ENCODE assay signal across 8 cellular contexts in genomic region chr2:9552491-9553178, GRCh38. TPM values are rescaled to one million over a fixed set of nuclear protein-coding genes. Genes with fewer than 3 reads are reported as not detected.
A peak's percentile ranks its signal among the peaks of the same experiment; 100 is the strongest.
DNase-seq lines count a peak whose midpoint lies in the region; ATAC-seq and TF ChIP-seq lines count a peak whose summit lies in the region.

No MANE protein-coding gene starts in this region.

- peaks cover 4 to 7% of the 10 kb centered on the region in 2 donors for H3K36me3 Mint-ChIP-seq in activated T-cell treated with anti-CD3 and anti-CD28 coated beads, Interleukin-2, amount 50 U/mL, for 72 hours (ENCODE audit: insufficient read depth in 2 of 2)
- H3K36me3 Mint-ChIP-seq in T-cell (peaks cover 2% of the 10 kb centered on the region), progenitor cell of endocrine pancreas (ENCODE audit: insufficient read depth) (peaks cover 3% of the 10 kb centered on the region)

- peaks cover 67% of the 10 kb centered on the region for H3K4me1 Mint-ChIP-seq in activated T-cell treated with anti-CD3 and anti-CD28 coated beads, Interleukin-2, amount 50 U/mL, for 72 hours (ENCODE audit: low read depth)
- H3K4me1 Mint-ChIP-seq in T-cell, result peaks cover 68 to 75% (median 74%) of the 10 kb centered on the region in 3 donors
- H3K4me1 Mint-ChIP-seq in progenitor cell of endocrine pancreas (ENCODE audit: low read depth), result peaks cover 33% of the 10 kb centered on the region

- peak; percentile 30 to 36 for ATAC-seq in activated T-cell treated with anti-CD3 and anti-CD28 coated beads, Interleukin-2, amount 50 U/mL, for 72 hours (replicated peaks in 1 of 2)
- no peak for ATAC-seq in T-cell (replicated peaks in 1 of 4)
- no peak for ATAC-seq in HG03097 (IDR thresholded peaks at IDR 0.05; ENCODE audit: low FRiP score, unreplicated experiment)
- ATAC-seq in HG02885 (IDR thresholded peaks at IDR 0.05; ENCODE audit: poor library complexity, unreplicated experiment), result no peak

- no peak for TF ChIP-seq POLR2A in thyroid gland (IDR thresholded peaks at IDR 0.05)

- peak overlapping the region; percentile 88 for H3K27ac Mint-ChIP-seq in activated T-cell treated with anti-CD3 and anti-CD28 coated beads, Interleukin-2, amount 50 U/mL, for 72 hours
- H3K27ac Mint-ChIP-seq in T-cell (peak overlapping the region; percentile 49 to 81), progenitor cell of endocrine pancreas (no peak overlapping the region)

- H3K36me3 ChIP-seq in thyroid gland, result no peaks in the 10 kb centered on the region

- no peaks in the 10 kb centered on the region for H3K9me3 ChIP-seq in thyroid gland

- intact Hi-C loops in thyroid gland (cut with DNase I), result loop anchor here (10.0 kb wide), 1 partner anchor 78 kb away; the partner anchor contains the start of gene IAH1

- no peak for DNase-seq in activated T-cell treated with anti-CD3 and anti-CD28 coated beads, Interleukin-2, amount 50 U/mL, for 72 hours
- DNase-seq in activated T-cell treated with anti-CD3 and anti-CD28 coated beads for 4 hours, result no peak
- no peak for DNase-seq in T-cell
- DNase-seq in fibroblast of pulmonary artery (ENCODE audit: low read depth), result peak; percentile 94
- DNase-seq in thyroid gland, result no peak
- DNase-seq in progenitor cell of endocrine pancreas (ENCODE audit: low spot score, unreplicated experiment), result no peak

- TF ChIP-seq CTCF in fibroblast of pulmonary artery (IDR thresholded peaks at IDR 0.05; ENCODE audit: low read length, missing control alignments) (no peak), thyroid gland (IDR thresholded peaks at IDR 0.05) (no peak), progenitor cell of endocrine pancreas (IDR thresholded peaks at IDR 0.05; ENCODE audit: unreplicated experiment) (no peak)

- H3K4me1 ChIP-seq in thyroid gland, result peaks cover 18 to 44% of the 10 kb centered on the region in 2 donors

- no peaks in the 10 kb centered on the region for H3K27me3 ChIP-seq in thyroid gland

- H3K4me3 Mint-ChIP-seq in activated T-cell treated with anti-CD3 and anti-CD28 coated beads, Interleukin-2, amount 50 U/mL, for 72 hours, result peak overlapping the region; percentile 97 to 98
- peak overlapping the region; percentile 19 to 95 (median 42) for H3K4me3 Mint-ChIP-seq in T-cell
- no peak overlapping the region for H3K4me3 Mint-ChIP-seq in progenitor cell of endocrine pancreas (ENCODE audit: low read depth)

- peak overlapping the region; percentile 34 for H3K4me3 ChIP-seq in fibroblast of pulmonary artery (replicated peaks; ENCODE audit: low read depth, low read length)
- no peak overlapping the region for H3K4me3 ChIP-seq in thyroid gland (replicated peaks in 1 of 3)

- CTCF ChIA-PET in T-cell (lab: Charles Lee), result interaction anchor here in 1 of 2 donors (0.7 to 0.9 kb wide), 2 partner anchors 185 to 520 kb away, joined by 3 to 4 read pairs; no protein-coding TSS in a partner anchor

- no peaks in the 10 kb centered on the region for H3K9me3 Mint-ChIP-seq in activated T-cell treated with anti-CD3 and anti-CD28 coated beads, Interleukin-2, amount 50 U/mL, for 72 hours
- no peaks in the 10 kb centered on the region for H3K9me3 Mint-ChIP-seq in T-cell
- H3K9me3 Mint-ChIP-seq in progenitor cell of endocrine pancreas (ENCODE audit: low read depth), result no peaks in the 10 kb centered on the region

- 49 to 59% methylated on average over 2 of the region's 2 CpGs for WGBS in thyroid gland, 2 donors

- POLR2A ChIA-PET in T-cell (lab: Charles Lee), result interaction anchor here (0.6 to 0.9 kb wide), 2 partner anchors 77 to 90 kb away, joined by 3 to 7 read pairs; no protein-coding TSS in a partner anchor

- H3K27me3 Mint-ChIP-seq in activated T-cell treated with anti-CD3 and anti-CD28 coated beads, Interleukin-2, amount 50 U/mL, for 72 hours (ENCODE audit: low read depth), result no peaks in the 10 kb centered on the region
- H3K27me3 Mint-ChIP-seq in T-cell (no peaks in the 10 kb centered on the region), progenitor cell of endocrine pancreas (no peaks in the 10 kb centered on the region)

- peak overlapping the region in 2 of 3 donors; percentile 29 to 33 for H3K27ac ChIP-seq in thyroid gland

RNA-seq across cellular contexts. Expression of gene ADAM17, which starts 3.0 kb away (rescaled TPM):
- 10 to 100 TPM; 22.9 to 30.1 TPM for total RNA-seq in activated T-cell treated with anti-CD3 and anti-CD28 coated beads, Interleukin-2, amount 50 U/mL, for 72 hours
- total RNA-seq in T-cell (10 to 100 TPM; 26.5 to 34.5 (median 29.5) TPM), thyroid gland (10 to 100 TPM; 26.9 to 39.4 (median 31.3) TPM), progenitor cell of endocrine pancreas (53.1 and 53.6 TPM in 2 replicates)

Comparison
In these comparisons a context has a peak if more than half of its experiments do, and no peak if none do; other contexts are left out.
1. ATAC-seq: peak in activated T-cell treated with anti-CD3 and anti-CD28 coated beads, Interleukin-2, amount 50 U/mL, for 72 hours (2 of 2); none in T-cell (0 of 4), HG03097 (single experiment) and HG02885 (single experiment).